23 cellular contexts compared by ENCODE assay signal in the genomic region with DNA sequence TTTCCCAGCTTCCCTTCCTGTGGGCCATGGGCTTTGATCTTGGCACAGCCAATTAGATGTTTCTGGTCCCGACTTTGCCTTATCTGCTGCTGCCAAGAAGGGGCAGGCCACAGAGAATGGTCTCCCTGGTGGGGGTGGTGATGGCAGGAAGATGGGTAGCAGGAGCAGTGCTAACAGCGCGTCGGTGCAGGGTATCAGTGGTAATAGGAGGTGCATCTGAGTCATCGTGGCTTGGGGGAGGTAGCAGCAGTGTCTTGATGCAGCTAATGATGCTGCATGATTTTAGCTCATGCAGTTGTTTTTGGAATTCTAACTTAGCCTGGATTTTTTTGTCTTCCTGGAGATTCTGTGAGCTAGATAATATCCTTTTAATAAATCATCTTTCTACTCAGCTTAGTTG. TPM values are rescaled to one million over a fixed set of nuclear protein-coding genes. Genes with fewer than 3 reads are reported as not detected.
A peak's percentile ranks its signal among the peaks of the same experiment; 100 is the strongest.
DNase-seq lines count a peak whose midpoint lies in the region; ATAC-seq and TF ChIP-seq lines count a peak whose summit lies in the region.
"Had no signal": no experiment of that assay in that cellular context is flagged by ENCODE, and none has a peak within 500 bp of the region (broad histone marks: within the 10 kb centered on the region; RNA-seq: fewer than 3 reads in every experiment).

No MANE protein-coding gene starts in this region.

- no peak for TF ChIP-seq POLR2A in upper lobe of left lung (IDR thresholded peaks at IDR 0.05)

- H3K27ac ChIP-seq in skeletal muscle tissue (ENCODE audit: low read depth, low read length) (no peak overlapping the region), upper lobe of left lung (no peak overlapping the region)
- H3K27ac ChIP-seq: neural progenitor cell, stomach, uterus had no signal

- H3K9me3 ChIP-seq in skeletal muscle tissue (ENCODE audit: control insufficient read depth in 3 of 3, low read length in 3 of 3) = peaks cover 0 to 6% (median 0%) of the 10 kb centered on the region in 3 donors
- no peaks in the 10 kb centered on the region for H3K9me3 ChIP-seq in upper lobe of left lung
- H3K9me3 ChIP-seq: stomach, uterus had no signal

- H3K4me1 ChIP-seq in skeletal muscle tissue (ENCODE audit: control insufficient read depth in 3 of 3, insufficient read depth in 3 of 3, low read length in 3 of 3) = peaks cover 3 to 5% (median 4%) of the 10 kb centered on the region in 3 donors
- no peaks in the 10 kb centered on the region for H3K4me1 ChIP-seq in upper lobe of left lung
- H3K4me1 ChIP-seq: neural progenitor cell, stomach, uterus had no signal

- peak overlapping the region in 2 of 3 donors; percentile 25 to 28 for H3K9ac ChIP-seq in skeletal muscle tissue (ENCODE audit: low read depth in 1 of 3, low read length in 3 of 3)
- H3K9ac ChIP-seq: neural progenitor cell had no signal

- no peak for TF ChIP-seq CTCF in upper lobe of left lung (IDR thresholded peaks at IDR 0.05)

- no peak overlapping the region for H3K27ac Mint-ChIP-seq in activated T-cell treated with anti-CD3 and anti-CD28 coated beads, Interleukin-2, amount 50 U/mL, for 24 hours
- H3K27ac Mint-ChIP-seq: CD4-positive, alpha-beta T cell; neural progenitor cell; T-cell had no signal

- DNase-seq in activated T-cell treated with anti-CD3 and anti-CD28 coated beads for 48 hours (ENCODE audit: low read depth) = peak; percentile 11
- no peak for DNase-seq in activated T-cell treated with anti-CD3 and anti-CD28 coated beads, Interleukin-2, amount 50 U/mL, for 24 hours
- DNase-seq in LHCN-M2 (ENCODE audit: low read depth) = peak; percentile 46
- peak; percentile 8 for DNase-seq in astrocyte of the hippocampus (ENCODE audit: low read depth, low spot score)
- DNase-seq in upper lobe of left lung = no peak
- DNase-seq in hepatic stellate cell (ENCODE audit: low spot score) = no peak
- DNase-seq in NCI-H526 (lab: John Stamatoyannopoulos, UW) = no peak
- DNase-seq: activated naive CD4-positive, alpha-beta T cell treated with anti-CD3 and anti-CD28 coated beads, Interleukin-2, amount 50 U/mL, for 16 hours; CD4-positive, alpha-beta T cell; DMS53; foreskin fibroblast; MM.1S; NCI-H2029 treated with DMSO at 0.1 percent for 48 hours; NCI-H510A treated with DMSO at 0.1 percent for 48 hours; SHP77; T-cell; uterus had no signal

- no peak for TF ChIP-seq EP300 in upper lobe of left lung (IDR thresholded peaks at IDR 0.05)

- H3K9me3 Mint-ChIP-seq in activated T-cell treated with anti-CD3 and anti-CD28 coated beads, Interleukin-2, amount 50 U/mL, for 24 hours = no peaks in the 10 kb centered on the region
- H3K9me3 Mint-ChIP-seq: CD4-positive, alpha-beta T cell had no signal

- no peak for ATAC-seq in upper lobe of left lung (ENCODE audit: low FRiP score in 2 of 2)
- ATAC-seq: HepG2, T-cell had no signal

- H3K4me3 ChIP-seq in skeletal muscle tissue (ENCODE audit: low read length in 3 of 3) = no peak overlapping the region
- no peak overlapping the region for H3K4me3 ChIP-seq in upper lobe of left lung
- H3K4me3 ChIP-seq: neural progenitor cell, stomach, uterus had no signal

- no peaks in the 10 kb centered on the region for H3K27me3 Mint-ChIP-seq in activated T-cell treated with anti-CD3 and anti-CD28 coated beads, Interleukin-2, amount 50 U/mL, for 24 hours

- 58 to 59% methylated on average over 5 of the region's 5 CpGs for WGBS in upper lobe of left lung, 2 donors

- peaks cover 5% of the 10 kb centered on the region for H3K4me1 Mint-ChIP-seq in activated T-cell treated with anti-CD3 and anti-CD28 coated beads, Interleukin-2, amount 50 U/mL, for 24 hours (ENCODE audit: low read depth)
- H3K4me1 Mint-ChIP-seq: T-cell had no signal

- H3K36me3 Mint-ChIP-seq in activated T-cell treated with anti-CD3 and anti-CD28 coated beads, Interleukin-2, amount 50 U/mL, for 24 hours (ENCODE audit: low read depth) = no peaks in the 10 kb centered on the region
- H3K36me3 Mint-ChIP-seq: neural progenitor cell, T-cell had no signal

- no peak overlapping the region for H3K4me3 Mint-ChIP-seq in activated T-cell treated with anti-CD3 and anti-CD28 coated beads, Interleukin-2, amount 50 U/mL, for 24 hours
- H3K4me3 Mint-ChIP-seq: CD4-positive, alpha-beta T cell; neural progenitor cell; T-cell had no signal

- H3K36me3 ChIP-seq in skeletal muscle tissue (ENCODE audit: control insufficient read depth in 3 of 3, insufficient read depth in 3 of 3, low read length in 3 of 3) (no peaks in the 10 kb centered on the region), upper lobe of left lung (no peaks in the 10 kb centered on the region)
- H3K36me3 ChIP-seq: neural progenitor cell, stomach, uterus had no signal

- H3K27me3 ChIP-seq in skeletal muscle tissue (ENCODE audit: control insufficient read depth in 3 of 3, insufficient read depth in 3 of 3, low read length in 3 of 3) (no peaks in the 10 kb centered on the region), upper lobe of left lung (no peaks in the 10 kb centered on the region)
- H3K27me3 ChIP-seq: neural progenitor cell, stomach, uterus had no signal

RNA-seq across cellular contexts. Expression of a gene that starts 18.9 kb away (rescaled TPM):
- not detected in 2 replicates for total RNA-seq in LHCN-M2 (2014; rRNA removed)
- polyA plus RNA-seq in LHCN-M2 (2012) = not detected
- under 0.01 TPM for total RNA-seq in skeletal muscle tissue
- total RNA-seq in upper lobe of left lung = under 1 TPM in 1 of 6 donors, not detected in 5; 0.03 TPM
- total RNA-seq: CD4-positive, alpha-beta T cell; HepG2; pulmonary artery endothelial cell; T-cell had no signal
- polyA plus RNA-seq: AG04450, HepG2 had no signal

Comparison
In these comparisons a context has a peak if more than half of its experiments do, and no peak if none do; other contexts are left out.
1. DNase-seq: peak in activated T-cell treated with anti-CD3 and anti-CD28 coated beads for 48 hours (single experiment), LHCN-M2 (single experiment) and astrocyte of the hippocampus (single experiment); none in activated T-cell treated with anti-CD3 and anti-CD28 coated beads, Interleukin-2, amount 50 U/mL, for 24 hours (single experiment), upper lobe of left lung (0 of 2), hepatic stellate cell (single experiment) and NCI-H526 (0 of 2).